ENCODE assay signal across 30 cellular contexts in the genomic region with DNA sequence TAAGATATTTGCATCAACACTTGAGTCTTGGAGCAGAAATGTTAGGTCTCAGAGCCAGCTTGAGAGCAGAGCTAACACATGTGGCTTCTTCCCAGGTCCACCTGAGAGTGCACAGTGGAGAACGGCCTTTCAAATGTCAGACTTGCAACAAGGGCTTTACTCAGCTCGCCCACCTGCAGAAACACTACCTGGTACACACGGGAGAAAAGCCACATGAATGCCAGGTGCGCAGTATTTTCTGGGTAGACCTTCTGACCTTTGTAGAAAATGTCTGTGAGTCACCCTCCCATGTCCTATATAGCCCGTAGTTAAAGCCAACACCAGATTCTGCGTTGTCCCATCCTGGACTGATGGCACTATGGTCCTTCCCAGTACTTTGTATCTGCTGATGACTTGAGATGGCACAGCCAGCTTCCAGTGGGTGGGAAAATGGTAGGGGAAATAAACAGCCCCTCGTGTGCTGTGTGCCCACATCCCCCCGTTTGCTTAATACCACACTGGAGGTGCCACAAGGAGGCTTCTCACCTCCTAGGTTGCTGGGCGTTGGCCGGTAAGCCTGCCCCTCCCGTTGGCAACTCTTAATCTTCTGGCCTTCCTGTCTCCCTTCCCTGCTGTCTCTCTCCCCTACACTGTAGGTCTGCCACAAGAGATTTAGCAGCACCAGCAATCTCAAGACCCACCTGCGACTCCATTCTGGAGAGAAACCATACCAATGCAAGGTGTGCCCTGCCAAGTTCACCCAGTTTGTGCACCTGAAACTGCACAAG. TPM values are rescaled to one million over a fixed set of nuclear protein-coding genes. Genes with fewer than 3 reads are reported as not detected.
DNase-seq lines count a peak whose midpoint lies in the region; ATAC-seq lines count a peak whose summit lies in the region.
"Had no signal": no experiment of that assay in that cellular context is flagged by ENCODE, and none has a peak within 500 bp of the region (broad histone marks: within the 10 kb centered on the region; RNA-seq: fewer than 3 reads in every experiment).

No MANE protein-coding gene starts in this region.

- H4K8ac ChIP-seq in mesendoderm (ENCODE audit: low read depth, low read length) = no peak overlapping the region

- H2BK120ac ChIP-seq in mesendoderm (ENCODE audit: low read depth, low read length) = no peak overlapping the region

- H3K79me1 ChIP-seq in mesendoderm (ENCODE audit: low read length) = no peaks in the 10 kb centered on the region

- no peak overlapping the region for H3K56ac ChIP-seq in mesendoderm (ENCODE audit: low read length)

- DNase-seq in T-helper 1 cell (no peak), SW480 (ENCODE audit: low spot score) (peak; percentile 81), mesendoderm (no peak)
- DNase-seq in CD4-positive, CD25-positive, alpha-beta regulatory T cell = peak in 1 of 3 donors; percentile 54
- DNase-seq in effector memory CD8-positive, alpha-beta T cell = no peak
- DNase-seq: activated CD8-positive, alpha-beta memory T cell treated with anti-CD3 and anti-CD28 coated beads for 24 hours; activated effector memory CD4-positive, alpha-beta T cell treated with Interleukin-2 at 50 U/mL for 16 hours; activated naive CD8-positive, alpha-beta T cell treated with anti-CD3 and anti-CD28 coated beads, Interleukin-2, amount 10 ng/mL, durations not matched to agents 7 days and 5 days; kidney; naive B cell; NCI-H1092; NCI-H187; NCI-H2171 treated with DMSO at 0.1 percent for 48 hours; NCI-H510A treated with DMSO at 0.1 percent for 48 hours; NK-92 treated with Interleukin-12 subunit alpha and Interleukin-12 subunit beta, amount 100 ng/mL, for 24 hours; occipital lobe; Right ventricle myocardium superior; stimulated activated CD4-positive, alpha-beta T cell treated with anti-CD3 and anti-CD28 coated beads, Interleukin-4, amount 100 ng/mL, for 4 hours; stimulated activated naive B cell treated with anti-CD40 and anti-IgM and Interleukin-4, amounts not matched to agents 10 μg/mL and 1 μg/mL and 100 μg/mL, for 72 hours; T1000; testis; WERI-Rb-1 had no signal

- H3K23ac ChIP-seq in mesendoderm (ENCODE audit: low read length) = no peak overlapping the region

- H3K4me3 Mint-ChIP-seq in T-helper 1 cell treated with Interleukin-12 subunit alpha and Interleukin-12 subunit beta and Interleukin-4 antibody, amounts not matched to agents 30 μg/mL and 1 μg/mL, for 36 hours = peak overlapping the region; percentile 27
- H3K4me3 Mint-ChIP-seq in CD4-positive, CD25-positive, alpha-beta regulatory T cell = peak overlapping the region; percentile 40 to 86 (median 78)
- H3K4me3 Mint-ChIP-seq in effector memory CD8-positive, alpha-beta T cell = peak overlapping the region; percentile 93 to 98
- H3K4me3 Mint-ChIP-seq: CD14-positive monocyte; mesothelial cell of epicardium; stimulated activated naive B cell treated with anti-CD40 and anti-IgM and Interleukin-4, amounts not matched to agents 10 μg/mL and 1 μg/mL and 100 μg/mL, for 72 hours had no signal

- ATAC-seq in CD4-positive, CD25-positive, alpha-beta regulatory T cell (ENCODE audit: low read depth in 2 of 2) = peak; percentile 29 to 48
- peak; percentile 37 for ATAC-seq in effector memory CD8-positive, alpha-beta T cell (replicated peaks)
- ATAC-seq in GM18498 (IDR thresholded peaks at IDR 0.05; ENCODE audit: unreplicated experiment) = no peak
- no peak for ATAC-seq in GM21515 (IDR thresholded peaks at IDR 0.05; ENCODE audit: unreplicated experiment)
- ATAC-seq: stimulated activated naive B cell treated with anti-CD40 and anti-IgM and Interleukin-4, amounts not matched to agents 10 μg/mL and 1 μg/mL and 100 μg/mL, for 72 hours had no signal

- H4K5ac ChIP-seq in mesendoderm (ENCODE audit: low read length) = no peak overlapping the region

- H3K9ac ChIP-seq in mesendoderm (ENCODE audit: low read length) = no peak overlapping the region

- H3K27me3 ChIP-seq in CD4-positive, CD25-positive, alpha-beta regulatory T cell (ENCODE audit: control insufficient read depth, insufficient read depth, low read length) = no peaks in the 10 kb centered on the region
- H3K27me3 ChIP-seq in mesendoderm (ENCODE audit: insufficient read depth, low read length, poor library complexity) = no peaks in the 10 kb centered on the region
- H3K27me3 ChIP-seq: testis had no signal

- H2BK5ac ChIP-seq in mesendoderm (ENCODE audit: low read length) = no peak overlapping the region

- H3K36me3 Mint-ChIP-seq in T-helper 1 cell treated with Interleukin-12 subunit alpha and Interleukin-12 subunit beta and Interleukin-4 antibody, amounts not matched to agents 30 μg/mL and 1 μg/mL, for 36 hours (ENCODE audit: low read depth) = peaks cover 80% of the 10 kb centered on the region
- peaks cover 62% of the 10 kb centered on the region for H3K36me3 Mint-ChIP-seq in CD4-positive, CD25-positive, alpha-beta regulatory T cell
- H3K36me3 Mint-ChIP-seq in effector memory CD8-positive, alpha-beta T cell (ENCODE audit: insufficient read depth) = peaks cover 79% of the 10 kb centered on the region

- H3K4me3 ChIP-seq in CD4-positive, CD25-positive, alpha-beta regulatory T cell (ENCODE audit: low read depth, low read length) = peak overlapping the region; percentile 77
- H3K4me3 ChIP-seq in mesendoderm (ENCODE audit: low read length) = no peak overlapping the region
- H3K4me3 ChIP-seq: HAP-1, PC-9 had no signal

- H3K4me1 Mint-ChIP-seq in T-helper 1 cell treated with Interleukin-12 subunit alpha and Interleukin-12 subunit beta and Interleukin-4 antibody, amounts not matched to agents 30 μg/mL and 1 μg/mL, for 36 hours (ENCODE audit: low read depth) = peaks cover 63% of the 10 kb centered on the region
- H3K4me1 Mint-ChIP-seq in CD4-positive, CD25-positive, alpha-beta regulatory T cell = peaks cover 20 to 85% (median 62%) of the 10 kb centered on the region in 4 donors
- peaks cover 58 to 81% of the 10 kb centered on the region in 2 donors for H3K4me1 Mint-ChIP-seq in effector memory CD8-positive, alpha-beta T cell (ENCODE audit: low read depth in 2 of 2)

- no CpG with 5 or more reads among the region's 12 CpGs for WGBS in mesendoderm (ENCODE audit: extremely low coverage, insufficient coverage, low lambda C conversion rate)

- H3K9me3 ChIP-seq in CD4-positive, CD25-positive, alpha-beta regulatory T cell (ENCODE audit: control insufficient read depth in 2 of 2, low read length in 2 of 2) = no peaks in the 10 kb centered on the region
- H3K9me3 ChIP-seq: HAP-1, testis had no signal

- no peak overlapping the region for H3K18ac ChIP-seq in mesendoderm (ENCODE audit: low read length)

- H3K4me1 ChIP-seq in CD4-positive, CD25-positive, alpha-beta regulatory T cell (ENCODE audit: control insufficient read depth, insufficient read depth, low read length, poor library complexity, severe bottlenecking) = peaks cover 84% of the 10 kb centered on the region
- peaks cover 6% of the 10 kb centered on the region for H3K4me1 ChIP-seq in mesendoderm (ENCODE audit: control insufficient read depth, low read depth, low read length)
- H3K4me1 ChIP-seq: HAP-1, testis had no signal

- H3K27me3 Mint-ChIP-seq in T-helper 1 cell treated with Interleukin-12 subunit alpha and Interleukin-12 subunit beta and Interleukin-4 antibody, amounts not matched to agents 30 μg/mL and 1 μg/mL, for 36 hours (ENCODE audit: low read depth) = no peaks in the 10 kb centered on the region
- H3K27me3 Mint-ChIP-seq in CD4-positive, CD25-positive, alpha-beta regulatory T cell = no peaks in the 10 kb centered on the region
- H3K27me3 Mint-ChIP-seq in effector memory CD8-positive, alpha-beta T cell = no peaks in the 10 kb centered on the region
- H3K27me3 Mint-ChIP-seq: activated naive CD8-positive, alpha-beta T cell treated with anti-CD3 and anti-CD28 coated beads, Interleukin-2, amount 10 ng/mL, durations not matched to agents 7 days and 5 days had no signal

- no peak overlapping the region for H2AK5ac ChIP-seq in mesendoderm (ENCODE audit: low read length)

- H3K9me3 Mint-ChIP-seq in T-helper 1 cell treated with Interleukin-12 subunit alpha and Interleukin-12 subunit beta and Interleukin-4 antibody, amounts not matched to agents 30 μg/mL and 1 μg/mL, for 36 hours = no peaks in the 10 kb centered on the region
- H3K9me3 Mint-ChIP-seq in CD4-positive, CD25-positive, alpha-beta regulatory T cell = peaks cover 0 to 2% (median 0%) of the 10 kb centered on the region in 7 donors
- no peaks in the 10 kb centered on the region for H3K9me3 Mint-ChIP-seq in effector memory CD8-positive, alpha-beta T cell
- H3K9me3 Mint-ChIP-seq: activated naive CD8-positive, alpha-beta T cell treated with anti-CD3 and anti-CD28 coated beads, Interleukin-2, amount 10 ng/mL, durations not matched to agents 7 days and 5 days; mesothelial cell of epicardium; naive B cell; stimulated activated naive B cell treated with anti-CD40 and anti-IgM and Interleukin-4, amounts not matched to agents 10 μg/mL and 1 μg/mL and 100 μg/mL, for 72 hours had no signal

- no peak overlapping the region for H3K4ac ChIP-seq in mesendoderm (ENCODE audit: low read depth, low read length)

- H3K79me2 ChIP-seq in mesendoderm (ENCODE audit: control insufficient read depth, insufficient read depth, low read length) = no peaks in the 10 kb centered on the region

- no peak overlapping the region for H3K27ac Mint-ChIP-seq in T-helper 1 cell treated with Interleukin-12 subunit alpha and Interleukin-12 subunit beta and Interleukin-4 antibody, amounts not matched to agents 30 μg/mL and 1 μg/mL, for 36 hours
- peak overlapping the region in 2 of 3 donors; percentile 75 to 84 for H3K27ac Mint-ChIP-seq in CD4-positive, CD25-positive, alpha-beta regulatory T cell
- H3K27ac Mint-ChIP-seq in effector memory CD8-positive, alpha-beta T cell = peak overlapping the region; percentile 89 to 94
- H3K27ac Mint-ChIP-seq: activated naive CD8-positive, alpha-beta T cell treated with anti-CD3 and anti-CD28 coated beads, Interleukin-2, amount 10 ng/mL, durations not matched to agents 7 days and 5 days; mesothelial cell of epicardium; naive B cell; stimulated activated naive B cell treated with anti-CD40 and anti-IgM and Interleukin-4, amounts not matched to agents 10 μg/mL and 1 μg/mL and 100 μg/mL, for 72 hours had no signal

- no peak overlapping the region for H3K4me2 ChIP-seq in mesendoderm (ENCODE audit: low read length)
- H3K4me2 ChIP-seq: PC-9 had no signal

- peaks cover 63% of the 10 kb centered on the region for H3K36me3 ChIP-seq in CD4-positive, CD25-positive, alpha-beta regulatory T cell (ENCODE audit: control insufficient read depth, insufficient read depth, low read length)
- peaks cover 4% of the 10 kb centered on the region for H3K36me3 ChIP-seq in mesendoderm (ENCODE audit: control insufficient read depth, insufficient read depth, low read length)
- H3K36me3 ChIP-seq: HAP-1 had no signal

- no peak overlapping the region for H2BK15ac ChIP-seq in mesendoderm (replicated peaks; ENCODE audit: low read depth)

- H3K27ac ChIP-seq in CD4-positive, CD25-positive, alpha-beta regulatory T cell (ENCODE audit: insufficient read depth, low read length, poor library complexity, severe bottlenecking) = no peak overlapping the region
- H3K27ac ChIP-seq in mesendoderm (ENCODE audit: low read depth, low read length) = no peak overlapping the region
- H3K27ac ChIP-seq: 22Rv1, PC-9, testis, WERI-Rb-1 had no signal

RNA-seq across cellular contexts. Expression of gene PRDM1, which starts 20.3 kb away (rescaled TPM):
- 327 TPM for total RNA-seq in CD4-positive, CD25-positive, alpha-beta regulatory T cell
- polyA plus RNA-seq in CD4-positive, CD25-positive, alpha-beta regulatory T cell = 10 to 100 TPM; 48.6 to 71.6 (median 64.7) TPM
- polyA plus RNA-seq in mesendoderm (2013, experiment 1 of 2) = 3.7 TPM
- polyA plus RNA-seq in mesendoderm (2013, experiment 2 of 2) = 3.5 TPM

Comparison
In these comparisons a context has a peak if more than half of its experiments do, and no peak if none do; other contexts are left out.
1. H3K4me3 Mint-ChIP-seq: peak in every context shown above with its lines; median percentile 96 in effector memory CD8-positive, alpha-beta T cell; 78 in CD4-positive, CD25-positive, alpha-beta regulatory T cell; 27 in T-helper 1 cell treated with Interleukin-12 subunit alpha and Interleukin-12 subunit beta and Interleukin-4 antibody, amounts not matched to agents 30 μg/mL and 1 μg/mL, for 36 hours.
2. ATAC-seq: peak in CD4-positive, CD25-positive, alpha-beta regulatory T cell (2 of 2) and effector memory CD8-positive, alpha-beta T cell (single experiment); none in GM18498 (single experiment) and GM21515 (single experiment).